Comparison of ENCODE assay signal across 10 cellular contexts in the genomic region with DNA sequence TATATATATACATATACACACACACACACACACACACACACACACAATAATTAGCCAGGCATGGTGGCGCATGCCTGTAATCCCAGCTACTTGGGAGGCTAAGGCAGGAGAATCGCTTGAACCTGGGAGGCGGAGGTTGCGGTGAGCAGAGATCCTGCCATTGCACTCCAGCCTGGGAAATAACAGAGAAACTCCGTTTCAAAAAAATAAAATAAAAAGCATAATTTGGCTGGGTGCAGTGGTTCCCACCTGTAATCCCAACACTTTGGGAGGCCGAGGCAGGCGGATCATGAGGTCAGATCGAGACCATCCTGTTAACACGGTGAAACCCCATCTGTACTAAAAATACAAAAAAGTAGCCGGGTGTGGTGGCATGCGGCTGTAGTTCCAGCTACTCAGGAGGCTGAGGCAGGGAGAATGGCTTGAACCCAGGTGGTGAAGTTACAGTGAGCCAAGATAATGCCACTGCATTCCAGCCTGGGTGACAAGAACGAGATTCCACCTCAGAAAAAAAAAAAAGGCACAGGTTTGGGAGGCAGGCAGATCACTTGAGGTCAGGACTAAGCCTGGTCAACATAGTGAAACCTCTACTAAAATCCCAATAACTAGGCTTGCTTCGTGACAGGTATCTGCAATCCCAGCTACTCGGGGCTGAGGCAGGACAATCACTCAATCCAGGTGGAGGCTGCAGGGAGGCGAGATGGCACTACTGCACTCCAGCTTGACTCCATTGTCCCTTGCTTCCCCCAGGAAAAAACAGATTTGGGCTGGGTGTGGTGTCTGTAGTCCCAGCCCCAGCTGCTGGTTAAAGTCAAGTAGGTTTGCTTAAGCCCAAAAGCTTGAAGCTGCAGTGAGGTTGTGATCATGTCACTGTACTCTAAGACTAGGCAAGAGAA. TPM values are rescaled to one million over a fixed set of nuclear protein-coding genes. Genes with fewer than 3 reads are reported as not detected.
DNase-seq lines count a peak whose midpoint lies in the region; ATAC-seq and TF ChIP-seq lines count a peak whose summit lies in the region.
"Had no signal": no experiment of that assay in that cellular context is flagged by ENCODE, and none has a peak within 500 bp of the region (broad histone marks: within the 10 kb centered on the region; RNA-seq: fewer than 3 reads in every experiment).

No MANE protein-coding gene starts in this region.

- in situ Hi-C loops in gastrocnemius medialis (cut with MboI; ENCODE audit: low sequenced_read_pairs in 4 of 4), result loop anchor here (25.0 kb wide), 1 partner anchor 464 kb away; no protein-coding TSS in a partner anchor

- H3K4me1 ChIP-seq in gastrocnemius medialis, result peaks cover 14 to 20% of the 10 kb centered on the region in 2 donors

- TF ChIP-seq POLR2A in GM18505 (IDR thresholded peaks at IDR 0.05; ENCODE audit: borderline replicate concordance, extremely low read depth, insufficient read depth, insufficient read length) (peak; percentile 69), erythroblast (IDR thresholded peaks at IDR 0.05; ENCODE audit: low read length) (peak; percentile 88), gastrocnemius medialis (IDR thresholded peaks at IDR 0.05) (no peak)

- peak in 1 of 2 experiments; percentile 59 for DNase-seq in erythroblast (lab: John Stamatoyannopoulos, UW)
- DNase-seq in gastrocnemius medialis, result no peak
- DNase-seq in GM19240 (ENCODE audit: insufficient read length, low spot score), result no peak
- DNase-seq in Right ventricle myocardium inferior (ENCODE audit: missing footprints), result no peak
- DNase-seq: KG1 had no signal

- H3K36me3 ChIP-seq in gastrocnemius medialis, result peaks cover 0 to 35% of the 10 kb centered on the region in 2 donors

- TF ChIP-seq CTCF in C4-2B (conservative IDR thresholded peaks at IDR 0.05) (no peak), gastrocnemius medialis (IDR thresholded peaks at IDR 0.05 in 4 of 5, conservative IDR thresholded peaks at IDR 0.05 in 1 of 5) (no peak)

- ATAC-seq in GM18505 (IDR thresholded peaks at IDR 0.05; ENCODE audit: unreplicated experiment) (no peak), gastrocnemius medialis (no peak), HG02759 (IDR thresholded peaks at IDR 0.05; ENCODE audit: unreplicated experiment) (no peak), Right ventricle myocardium inferior (no peak)

- H3K27me3 ChIP-seq in gastrocnemius medialis, result no peaks in the 10 kb centered on the region

- H3K27ac ChIP-seq in C4-2B, result peak overlapping the region; percentile 26
- H3K27ac ChIP-seq in gastrocnemius medialis, result peak overlapping the region in 2 of 4 donors; percentile 27 to 37

- intact Hi-C loops in gastrocnemius medialis (cut with DNase I; ENCODE audit: low total_unique reads), result no loop called here
- intact Hi-C loops in Right ventricle myocardium inferior (cut with DNase I), result no loop called here

- no peak overlapping the region for H3K4me3 ChIP-seq in gastrocnemius medialis

- H3K9me3 ChIP-seq in gastrocnemius medialis, result no peaks in the 10 kb centered on the region

TF ChIP-seq in PFSK-1, 5 proteins besides CTCF, POLR2A, EP300 and RAD21:
- TF ChIP-seq SIN3A (IDR thresholded peaks at IDR 0.05; ENCODE audit: borderline replicate concordance, insufficient read depth, low read length), result peak; percentile 93; the same call in 1 of the 2 replicates
- TF ChIP-seq POLR2AphosphoS5 (IDR thresholded peaks at IDR 0.05; ENCODE audit: low read depth, low read length), result peak; percentile 74; the same call in 1 of the 2 replicates
- TF ChIP-seq, protein P1, sequence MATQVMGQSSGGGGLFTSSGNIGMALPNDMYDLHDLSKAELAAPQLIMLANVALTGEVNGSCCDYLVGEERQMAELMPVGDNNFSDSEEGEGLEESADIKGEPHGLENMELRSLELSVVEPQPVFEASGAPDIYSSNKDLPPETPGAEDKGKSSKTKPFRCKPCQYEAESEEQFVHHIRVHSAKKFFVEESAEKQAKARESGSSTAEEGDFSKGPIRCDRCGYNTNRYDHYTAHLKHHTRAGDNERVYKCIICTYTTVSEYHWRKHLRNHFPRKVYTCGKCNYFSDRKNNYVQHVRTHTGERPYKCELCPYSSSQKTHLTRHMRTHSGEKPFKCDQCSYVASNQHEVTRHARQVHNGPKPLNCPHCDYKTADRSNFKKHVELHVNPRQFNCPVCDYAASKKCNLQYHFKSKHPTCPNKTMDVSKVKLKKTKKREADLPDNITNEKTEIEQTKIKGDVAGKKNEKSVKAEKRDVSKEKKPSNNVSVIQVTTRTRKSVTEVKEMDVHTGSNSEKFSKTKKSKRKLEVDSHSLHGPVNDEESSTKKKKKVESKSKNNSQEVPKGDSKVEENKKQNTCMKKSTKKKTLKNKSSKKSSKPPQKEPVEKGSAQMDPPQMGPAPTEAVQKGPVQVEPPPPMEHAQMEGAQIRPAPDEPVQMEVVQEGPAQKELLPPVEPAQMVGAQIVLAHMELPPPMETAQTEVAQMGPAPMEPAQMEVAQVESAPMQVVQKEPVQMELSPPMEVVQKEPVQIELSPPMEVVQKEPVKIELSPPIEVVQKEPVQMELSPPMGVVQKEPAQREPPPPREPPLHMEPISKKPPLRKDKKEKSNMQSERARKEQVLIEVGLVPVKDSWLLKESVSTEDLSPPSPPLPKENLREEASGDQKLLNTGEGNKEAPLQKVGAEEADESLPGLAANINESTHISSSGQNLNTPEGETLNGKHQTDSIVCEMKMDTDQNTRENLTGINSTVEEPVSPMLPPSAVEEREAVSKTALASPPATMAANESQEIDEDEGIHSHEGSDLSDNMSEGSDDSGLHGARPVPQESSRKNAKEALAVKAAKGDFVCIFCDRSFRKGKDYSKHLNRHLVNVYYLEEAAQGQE (IDR thresholded peaks at IDR 0.05; ENCODE audit: insufficient read depth in 1 of 2, low read depth in 2 of 2, low read length in 2 of 2), result 0 out of 4 replicates have a peak, but pooled peaks of 1 of the 2 experiments have one; percentile 5
- TF ChIP-seq FOXP2 (optimal IDR thresholded peaks at IDR 0.05; ENCODE audit: borderline replicate concordance, extremely low read depth, extremely low read length, insufficient read depth), result no peak

RNA-seq across cellular contexts. Expression of gene WDR74, which starts 11.8 kb away (rescaled TPM):
- 263 TPM for polyA plus RNA-seq in PFSK-1 (2012; ENCODE audit: insufficient read length, low read depth)
- total RNA-seq in gastrocnemius medialis (100 to 1,000 TPM in 1 of 4 donors, 10 to 100 TPM in 3; 66.4 to 133 (median 87.0) TPM), Right ventricle myocardium inferior (25.4 TPM)

RNA-seq across cellular contexts. Expression of gene TEX54, which starts 18.5 kb away (rescaled TPM):
- polyA plus RNA-seq in PFSK-1 (2012; ENCODE audit: insufficient read length, low read depth), result not detected
- not detected for total RNA-seq in gastrocnemius medialis
- total RNA-seq in Right ventricle myocardium inferior, result not detected
- polyA plus RNA-seq: adipose tissue had no signal

RNA-seq across cellular contexts. Expression of gene STX5, which starts 19.3 kb away (rescaled TPM):
- 49.5 TPM for polyA plus RNA-seq in PFSK-1 (2012; ENCODE audit: insufficient read length, low read depth)
- total RNA-seq in gastrocnemius medialis (10 to 100 TPM; 16.2 to 26.0 (median 24.9) TPM), Right ventricle myocardium inferior (18.5 TPM)

RNA-seq across cellular contexts. Expression of gene SLC3A2, which starts 29.5 kb away (rescaled TPM):
- 1,866 TPM for polyA plus RNA-seq in PFSK-1 (2012; ENCODE audit: insufficient read length, low read depth)
- 100 to 1,000 TPM; 158 to 278 (median 189) TPM for total RNA-seq in gastrocnemius medialis
- total RNA-seq in Right ventricle myocardium inferior, result 39.7 TPM

RNA-seq across cellular contexts. Expression of gene NXF1, which starts 45.9 kb away (rescaled TPM):
- polyA plus RNA-seq in PFSK-1 (2012; ENCODE audit: insufficient read length, low read depth), result 54.4 TPM
- total RNA-seq in gastrocnemius medialis (10 to 100 TPM; 27.2 to 47.1 (median 46.1) TPM), Right ventricle myocardium inferior (42.7 TPM)

Comparison
In these comparisons a context has a peak if more than half of its experiments do, and no peak if none do; other contexts are left out.
1. POLR2A ChIP-seq: peak in GM18505 (single experiment) and erythroblast (single experiment); none in gastrocnemius medialis (0 of 2).